Comparison of ENCODE assay signal across 16 cellular contexts in genomic region chr4:182855312-182855711, GRCh38.
"Had no signal": no experiment of that assay in that cellular context is flagged by ENCODE, and none has a peak within 500 bp of the region (broad histone marks: within the 10 kb centered on the region; RNA-seq: fewer than 3 reads in every experiment).

No MANE protein-coding gene starts in this region.

- H3K4me2 ChIP-seq: smooth muscle cell had no signal

- H3K27me3 ChIP-seq: heart left ventricle, right atrium auricular region, tibial artery had no signal

- H3K4me3 ChIP-seq: coronary artery, heart left ventricle, right atrium auricular region, smooth muscle cell, tibial artery had no signal

- H3K36me3 ChIP-seq: heart left ventricle, right atrium auricular region, tibial artery had no signal

- H3K9me3 ChIP-seq: right atrium auricular region had no signal

- H3K27ac Mint-ChIP-seq: stimulated activated memory B cell treated with anti-CD40 and anti-IgM and Interleukin-4, amounts not matched to agents 10 μg/mL and 1 μg/mL and 100 μg/mL, for 72 hours; stimulated activated naive CD8-positive, alpha-beta T cell treated with anti-CD3 and anti-CD28 coated beads, Interleukin-15, Interleukin-2, amounts not matched to agents 100 ng/mL and 50 ng/mL, for 24 hours had no signal

- H3K27ac ChIP-seq: coronary artery, heart left ventricle, right atrium auricular region, tibial artery had no signal

- ATAC-seq: heart left ventricle; left colon; left ventricle myocardium superior; stimulated activated memory B cell treated with anti-CD40 and anti-IgM and Interleukin-4, amounts not matched to agents 10 μg/mL and 1 μg/mL and 100 μg/mL, for 72 hours had no signal

- DNase-seq: effector CD4-positive, alpha-beta T cell; foreskin melanocyte; heart left ventricle; hippocampal formation; left colon; left ventricle myocardium superior; mesendoderm; naive B cell; stimulated activated CD4-positive, alpha-beta T cell treated with anti-CD3 and anti-CD28 coated beads, Interleukin-4, amount 100 ng/mL, for 24 hours; tibial artery had no signal

- H3K4me1 ChIP-seq: right atrium auricular region, tibial artery had no signal

- H3K4me3 Mint-ChIP-seq: naive B cell; nephron; stimulated activated memory B cell treated with anti-CD40 and anti-IgM and Interleukin-4, amounts not matched to agents 10 μg/mL and 1 μg/mL and 100 μg/mL, for 72 hours; stimulated activated naive CD8-positive, alpha-beta T cell treated with anti-CD3 and anti-CD28 coated beads, Interleukin-15, Interleukin-2, amounts not matched to agents 100 ng/mL and 50 ng/mL, for 24 hours had no signal

- H3K4me1 Mint-ChIP-seq: naive B cell; nephron; stimulated activated memory B cell treated with anti-CD40 and anti-IgM and Interleukin-4, amounts not matched to agents 10 μg/mL and 1 μg/mL and 100 μg/mL, for 72 hours had no signal

- H3K27me3 Mint-ChIP-seq: stimulated activated memory B cell treated with anti-CD40 and anti-IgM and Interleukin-4, amounts not matched to agents 10 μg/mL and 1 μg/mL and 100 μg/mL, for 72 hours; stimulated activated naive CD8-positive, alpha-beta T cell treated with anti-CD3 and anti-CD28 coated beads, Interleukin-15, Interleukin-2, amounts not matched to agents 100 ng/mL and 50 ng/mL, for 24 hours had no signal
